In the genomic region with DNA sequence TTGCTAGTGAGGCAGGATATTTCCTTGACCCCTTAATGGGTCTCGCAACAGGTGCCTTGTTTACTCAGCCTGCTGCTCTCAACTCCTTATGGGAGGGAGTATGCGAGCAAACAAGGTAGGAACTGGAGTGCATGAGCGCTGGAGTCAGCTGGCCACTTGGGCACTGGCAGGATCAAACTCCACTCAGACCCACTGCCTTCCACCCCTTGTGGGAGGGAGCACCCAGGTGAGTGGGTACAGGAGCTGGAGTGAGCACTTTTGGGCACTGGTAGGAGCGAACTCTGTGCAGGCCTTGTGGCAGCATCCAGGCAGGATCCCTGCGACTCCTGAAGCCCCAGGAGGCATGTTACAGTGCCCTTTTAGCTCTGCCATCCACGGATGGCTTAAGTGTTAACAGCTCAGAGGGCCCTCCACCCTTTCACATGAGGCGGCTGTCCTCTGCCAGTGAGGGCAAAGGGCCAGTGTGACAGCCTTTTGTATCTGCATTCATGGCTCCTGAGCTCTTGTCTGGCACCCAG, we compare ENCODE assay signal across 30 cellular contexts.
DNase-seq lines count a peak whose midpoint lies in the region; ATAC-seq, FAIRE-seq and TF ChIP-seq lines count a peak whose summit lies in the region.
"Had no signal": no experiment of that assay in that cellular context is flagged by ENCODE, and none has a peak within 500 bp of the region (broad histone marks: within the 10 kb centered on the region; RNA-seq: fewer than 3 reads in every experiment).

No MANE protein-coding gene starts in this region.

- H2AFZ ChIP-seq in osteoblast (ENCODE audit: low read length) = no peak overlapping the region
- H2AFZ ChIP-seq: GM23248, PC-9 had no signal

- H3K79me2 ChIP-seq in osteoblast (ENCODE audit: insufficient read depth, low read length) = peaks cover 38% of the 10 kb centered on the region

- peaks cover 14% of the 10 kb centered on the region for H4K20me1 ChIP-seq in osteoblast (ENCODE audit: insufficient read depth, low read length)

- H3K4me2 ChIP-seq in A549 (no peak overlapping the region), osteoblast (ENCODE audit: insufficient read depth, low read length) (no peak overlapping the region)
- H3K4me2 ChIP-seq: PC-9, smooth muscle cell had no signal

- ATAC-seq in A549 (peak; percentile 24 to 33; a peak in 1 of 6 replicates), lung (ENCODE audit: insufficient read depth, low FRiP score) (no peak)
- ATAC-seq: mucosa of descending colon; natural killer cell; stimulated activated naive CD8-positive, alpha-beta T cell treated with anti-CD3 and anti-CD28 coated beads, Interleukin-15, Interleukin-2, amounts not matched to agents 100 U/mL and 50 U/mL, for 24 hours had no signal

- TF ChIP-seq CTCF in A549 (IDR thresholded peaks at IDR 0.05) (no peak), left ventricle myocardium inferior (IDR thresholded peaks at IDR 0.05; ENCODE audit: borderline replicate concordance) (no peak), lung (IDR thresholded peaks at IDR 0.05; ENCODE audit: control extremely low read depth, extremely low read depth) (no peak), osteoblast (IDR thresholded peaks at IDR 0.05; ENCODE audit: extremely low read depth, low read depth, low read length) (no peak), BE2C (IDR thresholded peaks at IDR 0.05; ENCODE audit: low read depth, low read length) (no peak)

- 82% methylated on average over 6 of the region's 7 CpGs for WGBS in A549 (ENCODE audit: missing lambda C conversion rate)
- WGBS in lung, 2 donors = 72 to 85% methylated on average over 7 of the region's 7 CpGs

- no peak for FAIRE-seq in A549 (lab: Jason Lieb, UNC)
- FAIRE-seq: A204.1, endothelial cell of umbilical vein, frontal cortex had no signal

- H3K9me3 ChIP-seq in A549 (no peaks in the 10 kb centered on the region), left ventricle myocardium inferior (replicated peaks) (peaks cover 2% of the 10 kb centered on the region), lung (ENCODE audit: control insufficient read depth in 2 of 2, insufficient read depth in 1 of 2, low read length in 1 of 2) (no peaks in the 10 kb centered on the region), osteoblast (ENCODE audit: low read depth, low read length) (no peaks in the 10 kb centered on the region), BE2C (no peaks in the 10 kb centered on the region)
- H3K9me3 ChIP-seq: ovary, vagina had no signal

- no peak overlapping the region for H3K4me3 ChIP-seq in A549
- peak overlapping the region; percentile 22 for H3K4me3 ChIP-seq in left ventricle myocardium inferior
- no peak overlapping the region for H3K4me3 ChIP-seq in lung
- H3K4me3 ChIP-seq in osteoblast (ENCODE audit: insufficient read depth, low read length) = no peak overlapping the region
- no peak overlapping the region for H3K4me3 ChIP-seq in BE2C (ENCODE audit: low read depth, low read length)
- H3K4me3 ChIP-seq: GM23248, mucosa of descending colon, ovary, PC-9, smooth muscle cell, vagina had no signal

- H3K4me1 ChIP-seq in A549 = no peaks in the 10 kb centered on the region
- peaks cover 61% of the 10 kb centered on the region for H3K4me1 ChIP-seq in left ventricle myocardium inferior
- peaks cover 8 to 11% of the 10 kb centered on the region in 2 donors for H3K4me1 ChIP-seq in lung (ENCODE audit: control insufficient read depth in 2 of 2, insufficient read depth in 2 of 2, low read length in 2 of 2)
- peaks cover 8% of the 10 kb centered on the region for H3K4me1 ChIP-seq in osteoblast (ENCODE audit: insufficient read depth, low read length)
- H3K4me1 ChIP-seq in BE2C = peaks cover 21% of the 10 kb centered on the region

- TF ChIP-seq EP300 in A549 (IDR thresholded peaks at IDR 0.05) = no peak

- no peak for TF ChIP-seq POLR2A in A549 (IDR thresholded peaks at IDR 0.05; ENCODE audit: low read length)

- intact Hi-C loops in left ventricle myocardium inferior (cut with micrococcal nuclease) = no loop called here

- no peak for DNase-seq in A549 (ENCODE audit: low read depth in 1 of 2, low spot score in 1 of 2)
- peak; percentile 66 for DNase-seq in cerebellar cortex (ENCODE audit: low spot score)
- DNase-seq in left ventricle myocardium inferior = peak; percentile 66
- peak; percentile 61 for DNase-seq in lung (ENCODE audit: low spot score)
- no peak for DNase-seq in osteoblast (ENCODE audit: insufficient read length, low spot score, missing footprints)
- no peak for DNase-seq in iPS-NIHi7 (ENCODE audit: extremely low spot score)
- DNase-seq in BE2C = no peak
- no peak for DNase-seq in ureter (ENCODE audit: low spot score)
- DNase-seq: activated CD4-positive, alpha-beta memory T cell treated with anti-CD3 and anti-CD28 coated beads, Interleukin-2, amount 10 ng/mL, durations not matched to agents 7 days and 5 days; activated CD8-positive, alpha-beta memory T cell treated with anti-CD3 and anti-CD28 coated beads, Interleukin-2, amount 50 U/mL, for 4 hours; activated naive CD4-positive, alpha-beta T cell treated with anti-CD3 and anti-CD28 coated beads for 36 hours; Calu3; CD4-positive, CD25-positive, alpha-beta regulatory T cell; GM23248; mucosa of descending colon; natural killer cell; NCI-H1092 treated with DMSO at 0.1 percent for 48 hours; NCI-H187; NCI-H526; ovary; PC-9; retina; SHP77 treated with DMSO at 0.1 percent for 48 hours; stimulated activated CD4-positive, alpha-beta T cell treated with anti-CD3 and anti-CD28 coated beads, Interleukin-1b, Interleukin-23, amount 100 ng/mL, for 48 hours; stimulated activated naive CD8-positive, alpha-beta T cell treated with anti-CD3 and anti-CD28 coated beads, Interleukin-15, Interleukin-2, amounts not matched to agents 100 U/mL and 50 U/mL, for 24 hours had no signal

- H3K36me3 ChIP-seq in left ventricle myocardium inferior (no peaks in the 10 kb centered on the region), lung (ENCODE audit: control insufficient read depth in 2 of 2, insufficient read depth in 2 of 2, low read length in 2 of 2) (no peaks in the 10 kb centered on the region), osteoblast (ENCODE audit: insufficient read depth, low read length) (no peaks in the 10 kb centered on the region), BE2C (no peaks in the 10 kb centered on the region)
- H3K36me3 ChIP-seq: ovary, vagina had no signal

- no peak for TF ChIP-seq RAD21 in A549 (conservative IDR thresholded peaks at IDR 0.05 in 1 of 2, IDR thresholded peaks at IDR 0.05 in 1 of 2)

- CTCF ChIA-PET in A549 (lab: Yijun Ruan, JAX) = interaction anchor here (0.6 kb wide), 1 partner anchor 13 kb away, joined by 4 read pairs; no protein-coding TSS in a partner anchor

- no peaks in the 10 kb centered on the region for H3K27me3 ChIP-seq in left ventricle myocardium inferior (ENCODE audit: low read depth)
- H3K27me3 ChIP-seq in lung (ENCODE audit: control insufficient read depth, insufficient read depth) = no peaks in the 10 kb centered on the region
- H3K27me3 ChIP-seq in osteoblast (ENCODE audit: insufficient read depth, low read length) = no peaks in the 10 kb centered on the region
- H3K27me3 ChIP-seq in BE2C = no peaks in the 10 kb centered on the region
- H3K27me3 ChIP-seq: ovary, vagina had no signal

- POLR2A ChIA-PET in A549 (lab: Yijun Ruan, JAX) = no interaction called here

- H3K27ac ChIP-seq in A549 (no peak overlapping the region), left ventricle myocardium inferior (replicated peaks) (peak overlapping the region; percentile 71), lung (ENCODE audit: low read depth in 1 of 2, low read length in 1 of 2) (peak overlapping the region; percentile 41 to 43), osteoblast (ENCODE audit: low read depth, low read length) (no peak overlapping the region)
- H3K27ac ChIP-seq: GM23248, ovary, PC-9, vagina had no signal

TF ChIP-seq in A549, 52 proteins besides CTCF, POLR2A, EP300 and RAD21 (continues in another document):
- TF ChIP-seq CBX8 (IDR thresholded peaks at IDR 0.05) (no peak), FOXS1 (CRISPR knock-in tag; IDR thresholded peaks at IDR 0.05) (no peak), MAFK (IDR thresholded peaks at IDR 0.05; ENCODE audit: partially characterized antibody) (no peak), EHMT2 (IDR thresholded peaks at IDR 0.05; ENCODE audit: low read depth) (no peak), ESRRA (IDR thresholded peaks at IDR 0.05; ENCODE audit: borderline replicate concordance, low read length) (no peak), CHD4 (IDR thresholded peaks at IDR 0.05; ENCODE audit: borderline replicate concordance) (no peak), CBX2 (IDR thresholded peaks at IDR 0.05; ENCODE audit: borderline replicate concordance, low read depth) (no peak)
- TF ChIP-seq, protein P1, sequence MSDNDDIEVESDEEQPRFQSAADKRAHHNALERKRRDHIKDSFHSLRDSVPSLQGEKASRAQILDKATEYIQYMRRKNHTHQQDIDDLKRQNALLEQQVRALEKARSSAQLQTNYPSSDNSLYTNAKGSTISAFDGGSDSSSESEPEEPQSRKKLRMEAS (IDR thresholded peaks at IDR 0.05) = no peak
- TF ChIP-seq, protein P2, sequence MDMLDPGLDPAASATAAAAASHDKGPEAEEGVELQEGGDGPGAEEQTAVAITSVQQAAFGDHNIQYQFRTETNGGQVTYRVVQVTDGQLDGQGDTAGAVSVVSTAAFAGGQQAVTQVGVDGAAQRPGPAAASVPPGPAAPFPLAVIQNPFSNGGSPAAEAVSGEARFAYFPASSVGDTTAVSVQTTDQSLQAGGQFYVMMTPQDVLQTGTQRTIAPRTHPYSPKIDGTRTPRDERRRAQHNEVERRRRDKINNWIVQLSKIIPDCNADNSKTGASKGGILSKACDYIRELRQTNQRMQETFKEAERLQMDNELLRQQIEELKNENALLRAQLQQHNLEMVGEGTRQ (IDR thresholded peaks at IDR 0.05) = no peak
- TF ChIP-seq, protein P3, sequence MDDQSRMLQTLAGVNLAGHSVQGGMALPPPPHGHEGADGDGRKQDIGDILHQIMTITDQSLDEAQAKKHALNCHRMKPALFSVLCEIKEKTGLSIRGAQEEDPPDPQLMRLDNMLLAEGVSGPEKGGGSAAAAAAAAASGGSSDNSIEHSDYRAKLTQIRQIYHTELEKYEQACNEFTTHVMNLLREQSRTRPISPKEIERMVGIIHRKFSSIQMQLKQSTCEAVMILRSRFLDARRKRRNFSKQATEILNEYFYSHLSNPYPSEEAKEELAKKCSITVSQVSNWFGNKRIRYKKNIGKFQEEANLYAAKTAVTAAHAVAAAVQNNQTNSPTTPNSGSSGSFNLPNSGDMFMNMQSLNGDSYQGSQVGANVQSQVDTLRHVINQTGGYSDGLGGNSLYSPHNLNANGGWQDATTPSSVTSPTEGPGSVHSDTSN (IDR thresholded peaks at IDR 0.05) = no peak

Comparison
In these comparisons a context has a peak if more than half of its experiments do, and no peak if none do; other contexts are left out.
1. DNase-seq: peak in cerebellar cortex (single experiment), left ventricle myocardium inferior (single experiment) and lung (single experiment); none in A549 (0 of 2), osteoblast (single experiment), iPS-NIHi7 (single experiment), BE2C (single experiment) and ureter (single experiment).
2. H3K27ac ChIP-seq: peak in left ventricle myocardium inferior (single experiment) and lung (2 of 2); none in A549 (0 of 2) and osteoblast (single experiment).